In genomic region chr3:158783051-158783450, GRCh38 we compare ENCODE assay signal across 28 cellular contexts. TPM values are rescaled to one million over a fixed set of nuclear protein-coding genes. Genes with fewer than 3 reads are reported as not detected.
"Had no signal": no experiment of that assay in that cellular context is flagged by ENCODE, and none has a peak within 500 bp of the region (broad histone marks: within the 10 kb centered on the region; RNA-seq: fewer than 3 reads in every experiment).

No MANE protein-coding gene starts in this region.

- H3K9me3 Mint-ChIP-seq: immature natural killer cell; naive thymus-derived CD8-positive, alpha-beta T cell; neural progenitor cell; stimulated activated effector memory CD8-positive, alpha-beta T cell treated with anti-CD3 and anti-CD28 coated beads, Interleukin-12 subunit alpha, Interleukin-12 subunit beta, amount 100 ng/mL, for 72 hours; stimulated activated naive CD8-positive, alpha-beta T cell treated with anti-CD3 and anti-CD28 coated beads, Interleukin-15, Interleukin-2, amounts not matched to agents 100 ng/mL and 50 ng/mL, for 24 hours had no signal

- H3K4me1 Mint-ChIP-seq: immature natural killer cell; naive thymus-derived CD8-positive, alpha-beta T cell; nephron progenitor cell; neural progenitor cell; stimulated activated effector memory CD8-positive, alpha-beta T cell treated with anti-CD3 and anti-CD28 coated beads, Interleukin-12 subunit alpha, Interleukin-12 subunit beta, amount 100 ng/mL, for 72 hours had no signal

- H3K4me3 ChIP-seq: left ventricle myocardium inferior, lung, neural progenitor cell, ovary, skin epidermis, suprapubic skin, thoracic aorta, tibial artery, upper lobe of right lung had no signal

- H3K36me3 Mint-ChIP-seq: neural progenitor cell; stimulated activated effector memory CD8-positive, alpha-beta T cell treated with anti-CD3 and anti-CD28 coated beads, Interleukin-12 subunit alpha, Interleukin-12 subunit beta, amount 100 ng/mL, for 72 hours had no signal

- H3K4me2 ChIP-seq: neural progenitor cell had no signal

- H3K27ac Mint-ChIP-seq: immature natural killer cell; naive thymus-derived CD8-positive, alpha-beta T cell; nephron progenitor cell; neural progenitor cell; progenitor cell of endocrine pancreas; stimulated activated effector memory CD8-positive, alpha-beta T cell treated with anti-CD3 and anti-CD28 coated beads, Interleukin-12 subunit alpha, Interleukin-12 subunit beta, amount 100 ng/mL, for 72 hours; stimulated activated naive CD8-positive, alpha-beta T cell treated with anti-CD3 and anti-CD28 coated beads, Interleukin-15, Interleukin-2, amounts not matched to agents 100 ng/mL and 50 ng/mL, for 24 hours had no signal

- H3K36me3 ChIP-seq: left ventricle myocardium inferior, neural progenitor cell, neutrophil, ovary, suprapubic skin, thoracic aorta, tibial artery, upper lobe of right lung had no signal

- H3K27me3 ChIP-seq: neural progenitor cell, neutrophil, ovary, suprapubic skin, tibial artery, upper lobe of right lung had no signal

- H3K4me3 Mint-ChIP-seq: immature natural killer cell; naive thymus-derived CD8-positive, alpha-beta T cell; nephron progenitor cell; neural progenitor cell; stimulated activated effector memory CD8-positive, alpha-beta T cell treated with anti-CD3 and anti-CD28 coated beads, Interleukin-12 subunit alpha, Interleukin-12 subunit beta, amount 100 ng/mL, for 72 hours; stimulated activated naive CD8-positive, alpha-beta T cell treated with anti-CD3 and anti-CD28 coated beads, Interleukin-15, Interleukin-2, amounts not matched to agents 100 ng/mL and 50 ng/mL, for 24 hours had no signal

- H3K27me3 Mint-ChIP-seq: naive thymus-derived CD8-positive, alpha-beta T cell; progenitor cell of endocrine pancreas; stimulated activated naive CD8-positive, alpha-beta T cell treated with anti-CD3 and anti-CD28 coated beads, Interleukin-15, Interleukin-2, amounts not matched to agents 100 ng/mL and 50 ng/mL, for 24 hours had no signal

- H3K27ac ChIP-seq: left ventricle myocardium inferior, neural progenitor cell, neutrophil, ovary, skin epidermis, suprapubic skin, thoracic aorta, tibial artery, upper lobe of right lung had no signal

- H3K4me1 ChIP-seq: left ventricle myocardium inferior, neural progenitor cell, suprapubic skin, tibial artery had no signal

- H3K9me3 ChIP-seq: neutrophil, ovary, suprapubic skin, thoracic aorta, tibial artery, upper lobe of right lung had no signal

- FAIRE-seq: islet of Langerhans, kidney, urothelium cell line had no signal

- ATAC-seq: naive thymus-derived CD8-positive, alpha-beta T cell; right cardiac atrium; sciatic nerve; stimulated activated effector memory CD8-positive, alpha-beta T cell treated with anti-CD3 and anti-CD28 coated beads, Interleukin-12 subunit alpha, Interleukin-12 subunit beta, amount 100 ng/mL, for 72 hours; upper lobe of right lung had no signal

- DNase-seq: head of caudate nucleus; hypothalamus; immature natural killer cell; kidney; left ventricle myocardium inferior; mesendoderm; midbrain; naive thymus-derived CD8-positive, alpha-beta T cell; nephron progenitor cell; ovary; right cardiac atrium; stimulated activated CD4-positive, alpha-beta T cell treated with anti-CD3 and anti-CD28 coated beads, Interleukin-4, amount 100 ng/mL, for 24 hours; stimulated activated naive CD4-positive, alpha-beta T cell; tibial artery; trophoblast cell; upper lobe of right lung had no signal

RNA-seq across cellular contexts. Expression of gene RARRES1, which starts 50.8 kb away (rescaled TPM):
- total RNA-seq: naive thymus-derived CD8-positive, alpha-beta T cell had no signal
- polyA plus RNA-seq: immature natural killer cell; naive thymus-derived CD8-positive, alpha-beta T cell had no signal
